Comparison of ENCODE assay signal across 19 cellular contexts in genomic region chr14:97641827-97642226, GRCh38.
DNase-seq lines count a peak whose midpoint lies in the region; ATAC-seq and TF ChIP-seq lines count a peak whose summit lies in the region.
"Had no signal": no experiment of that assay in that cellular context is flagged by ENCODE, and none has a peak within 500 bp of the region (broad histone marks: within the 10 kb centered on the region; RNA-seq: fewer than 3 reads in every experiment).

No MANE protein-coding gene starts in this region.

- peaks cover 6% of the 10 kb centered on the region for H3K4me1 ChIP-seq in CD4-positive, CD25-positive, alpha-beta regulatory T cell (ENCODE audit: control insufficient read depth, insufficient read depth, low read length, poor library complexity, severe bottlenecking)
- peaks cover 10% of the 10 kb centered on the region for H3K4me1 ChIP-seq in DND-41 (ENCODE audit: insufficient read depth, low read length)
- H3K4me1 ChIP-seq: parathyroid adenoma, sigmoid colon, tibial artery had no signal

- H3K36me3 Mint-ChIP-seq in CD4-positive, CD25-positive, alpha-beta regulatory T cell = no peaks in the 10 kb centered on the region

- CTCF ChIA-PET in RWPE1 (lab: Yijun Ruan, JAX) = no interaction called here

- no peak overlapping the region for H3K4me2 ChIP-seq in DND-41 (ENCODE audit: insufficient read depth, low read length)

- H3K27ac ChIP-seq in CD4-positive, CD25-positive, alpha-beta regulatory T cell (ENCODE audit: insufficient read depth, low read length, poor library complexity, severe bottlenecking) = no peak overlapping the region
- H3K27ac ChIP-seq in DND-41 (ENCODE audit: low read length) (no peak overlapping the region), RWPE1 (no peak overlapping the region)
- H3K27ac ChIP-seq: parathyroid adenoma, sigmoid colon, tibial artery had no signal

- H3K27ac Mint-ChIP-seq in CD4-positive, CD25-positive, alpha-beta regulatory T cell = peak overlapping the region in 2 of 3 donors; percentile 30 to 59
- H3K27ac Mint-ChIP-seq: activated CD4-positive, alpha-beta T cell treated with anti-CD3 and anti-CD28 coated beads, Interleukin-2, amount 10 ng/mL, durations not matched to agents 7 days and 5 days had no signal

- POLR2A ChIA-PET in RWPE1 (lab: Yijun Ruan, JAX; ENCODE audit: low non-redundant PET) = no interaction called here

- H4K20me1 ChIP-seq in DND-41 (ENCODE audit: insufficient read depth, low read length) = no peaks in the 10 kb centered on the region

- 17 to 24% methylated on average over 8 of the region's 8 CpGs for WGBS in lower leg skin, 2 donors

- intact Hi-C loops in lower leg skin (cut with DNase I; ENCODE audit: low total_unique reads) = no loop called here

- TF ChIP-seq CTCF in DND-41 (IDR thresholded peaks at IDR 0.05; ENCODE audit: borderline replicate concordance, extremely low read depth, low read length, poor library complexity, severe bottlenecking) (no peak), lower leg skin (IDR thresholded peaks at IDR 0.05) (no peak), RWPE1 (conservative IDR thresholded peaks at IDR 0.05; ENCODE audit: low read depth) (no peak)

- no peak overlapping the region for H3K9ac ChIP-seq in DND-41 (ENCODE audit: low read depth, low read length)
- H3K9ac ChIP-seq: parathyroid adenoma had no signal

- ATAC-seq in CD4-positive, CD25-positive, alpha-beta regulatory T cell (ENCODE audit: low read depth in 2 of 2) = no peak
- 0 out of 3 replicates have a peak, but pooled peaks have one; percentile 31 for ATAC-seq in DND-41 (ENCODE audit: insufficient read depth, low read depth)
- no peak for ATAC-seq in left lobe of liver
- ATAC-seq in GM19395 (IDR thresholded peaks at IDR 0.05; ENCODE audit: unreplicated experiment) = no peak

- H3K27me3 ChIP-seq in CD4-positive, CD25-positive, alpha-beta regulatory T cell (ENCODE audit: control insufficient read depth, insufficient read depth, low read length) = no peaks in the 10 kb centered on the region
- no peaks in the 10 kb centered on the region for H3K27me3 ChIP-seq in DND-41 (ENCODE audit: insufficient read depth, low read length, poor library complexity)
- H3K27me3 ChIP-seq: sigmoid colon, tibial artery had no signal

- H3K9me3 Mint-ChIP-seq in CD4-positive, CD25-positive, alpha-beta regulatory T cell = peaks cover 0 to 2% (median 0%) of the 10 kb centered on the region in 7 donors

- H3K4me3 Mint-ChIP-seq in CD4-positive, CD25-positive, alpha-beta regulatory T cell = no peak overlapping the region
- H3K4me3 Mint-ChIP-seq: activated CD4-positive, alpha-beta T cell treated with anti-CD3 and anti-CD28 coated beads, Interleukin-2, amount 10 ng/mL, durations not matched to agents 7 days and 5 days had no signal

- TF ChIP-seq POLR2A in lower leg skin (IDR thresholded peaks at IDR 0.05) = no peak

- no peak for DNase-seq in CD4-positive, CD25-positive, alpha-beta regulatory T cell
- DNase-seq in DND-41 (no peak), RPMI7951 (ENCODE audit: low read depth) (peak; percentile 28), lower leg skin (ENCODE audit: low spot score in 2 of 2) (peak; percentile 69 to 92), RWPE1 (ENCODE audit: low spot score) (no peak), left lobe of liver (ENCODE audit: low spot score) (no peak)
- DNase-seq: activated CD4-positive, alpha-beta T cell treated with anti-CD3 and anti-CD28 coated beads, Interleukin-2, amount 10 ng/mL, durations not matched to agents 7 days and 5 days; activated gamma-delta T cell treated with Interleukin-2 at 50 U/mL for 16 hours; aorta; caudate nucleus; dermis blood vessel endothelial cell; hippocampal formation; NCI-H1092 treated with DMSO at 0.1 percent for 48 hours; NCI-H510A treated with DMSO at 0.1 percent for 48 hours; SHP77; sigmoid colon had no signal

- H3K4me1 Mint-ChIP-seq in CD4-positive, CD25-positive, alpha-beta regulatory T cell = peaks cover 7 to 39% (median 25%) of the 10 kb centered on the region in 4 donors

- no peaks in the 10 kb centered on the region for H3K27me3 Mint-ChIP-seq in CD4-positive, CD25-positive, alpha-beta regulatory T cell
- H3K27me3 Mint-ChIP-seq: activated CD4-positive, alpha-beta T cell treated with anti-CD3 and anti-CD28 coated beads, Interleukin-2, amount 10 ng/mL, durations not matched to agents 7 days and 5 days had no signal

- no peaks in the 10 kb centered on the region for H3K79me2 ChIP-seq in DND-41 (ENCODE audit: insufficient read depth, low read length)
- H3K79me2 ChIP-seq: parathyroid adenoma had no signal

- H3K9me3 ChIP-seq in CD4-positive, CD25-positive, alpha-beta regulatory T cell (ENCODE audit: control insufficient read depth in 2 of 2, low read length in 2 of 2) = no peaks in the 10 kb centered on the region
- no peaks in the 10 kb centered on the region for H3K9me3 ChIP-seq in DND-41 (ENCODE audit: insufficient read depth, low read length, severe bottlenecking)
- H3K9me3 ChIP-seq: sigmoid colon, tibial artery had no signal

- H3K36me3 ChIP-seq in CD4-positive, CD25-positive, alpha-beta regulatory T cell (ENCODE audit: control insufficient read depth, insufficient read depth, low read length) = no peaks in the 10 kb centered on the region
- H3K36me3 ChIP-seq in DND-41 (ENCODE audit: insufficient read depth, low read length) = no peaks in the 10 kb centered on the region
- H3K36me3 ChIP-seq: sigmoid colon, tibial artery had no signal

- no peak overlapping the region for H2AFZ ChIP-seq in DND-41 (ENCODE audit: low read depth, low read length)
- H2AFZ ChIP-seq: parathyroid adenoma had no signal

- no peak overlapping the region for H3K4me3 ChIP-seq in CD4-positive, CD25-positive, alpha-beta regulatory T cell (ENCODE audit: low read depth, low read length)
- H3K4me3 ChIP-seq in DND-41 (ENCODE audit: low read depth in 1 of 2, low read length in 2 of 2) (no peak overlapping the region), lower leg skin (ENCODE audit: low read depth, poor library complexity, severe bottlenecking) (no peak overlapping the region)
- H3K4me3 ChIP-seq: sigmoid colon, tibial artery had no signal

Comparison
In these comparisons a context has a peak if more than half of its experiments do, and no peak if none do; other contexts are left out.
1. DNase-seq: peak in RPMI7951 (single experiment) and lower leg skin (2 of 2); none in CD4-positive, CD25-positive, alpha-beta regulatory T cell (0 of 3), DND-41 (single experiment), RWPE1 (single experiment) and left lobe of liver (single experiment).